ENCODE assay signal across 1 cellular context in the genomic region with DNA sequence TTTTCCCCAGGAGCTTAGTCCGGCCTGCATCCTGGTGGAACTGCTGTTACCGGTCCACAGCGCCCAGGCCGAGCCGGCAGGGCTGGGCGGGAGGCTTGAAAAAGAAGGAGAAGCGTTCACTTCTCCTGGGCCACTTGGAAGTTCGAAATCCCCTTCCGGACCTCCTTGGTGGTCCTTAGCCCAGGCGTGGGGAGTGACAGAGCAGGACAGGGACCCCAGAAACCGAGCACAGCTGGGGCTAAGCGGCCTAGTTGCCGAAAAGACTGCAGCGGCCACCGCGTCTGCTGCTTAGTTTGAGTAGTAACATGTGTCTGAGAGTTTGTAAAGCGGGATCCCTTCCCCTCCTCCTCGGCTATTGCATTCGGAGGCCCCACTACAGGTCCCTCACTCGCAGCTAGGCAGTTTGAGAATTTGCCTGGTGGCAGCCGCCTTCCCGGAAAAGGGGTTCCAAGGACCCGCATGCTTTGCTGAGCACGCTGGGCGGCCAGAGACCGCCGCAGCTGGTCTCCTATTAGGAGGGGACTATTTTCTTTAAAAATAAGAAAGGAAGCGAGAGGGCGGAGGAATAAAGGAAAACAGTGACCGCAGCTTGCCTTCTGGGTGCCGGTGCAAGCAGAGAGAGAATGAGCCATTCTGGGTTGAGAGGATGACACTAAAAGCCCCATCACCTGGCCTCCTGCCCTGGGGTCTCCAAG.
TF ChIP-seq lines count a peak whose summit lies in the region.

No MANE protein-coding gene starts in this region.

TF ChIP-seq in A549, 52 proteins besides CTCF, POLR2A, EP300 and RAD21 (continued from another document):
- TF ChIP-seq PBX3 (IDR thresholded peaks at IDR 0.05) = no peak
- TF ChIP-seq ZNF302 (CRISPR knock-in tag; IDR thresholded peaks at IDR 0.05) = no peak
- no peak for TF ChIP-seq RCOR1 (IDR thresholded peaks at IDR 0.05; ENCODE audit: low read depth, low read length)
- TF ChIP-seq HMGXB4 (CRISPR knock-in tag; IDR thresholded peaks at IDR 0.05; ENCODE audit: borderline replicate concordance) = no peak
- TF ChIP-seq ZSCAN20 (CRISPR knock-in tag; IDR thresholded peaks at IDR 0.05) = no peak
